In the genomic region with DNA sequence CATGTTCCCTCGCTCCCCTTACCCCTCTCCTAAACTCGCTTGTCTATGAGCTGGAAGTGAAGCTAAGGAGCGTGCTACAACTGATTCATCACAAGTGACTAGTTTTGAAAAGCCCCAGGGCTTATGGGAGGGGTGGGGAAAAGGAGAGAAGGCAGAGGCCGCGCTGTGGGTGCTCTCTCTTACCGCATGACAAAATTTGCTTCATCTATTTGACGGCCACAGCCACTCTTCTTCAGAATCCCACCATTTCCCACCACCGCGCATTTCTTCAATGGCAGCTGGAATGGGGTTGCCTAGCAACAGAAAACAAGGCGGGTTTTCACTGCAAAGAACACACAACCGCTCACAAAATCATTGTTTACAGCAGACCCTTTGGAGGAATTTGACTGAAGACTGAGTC, we compare ENCODE assay signal across 14 cellular contexts.
DNase-seq lines count a peak whose midpoint lies in the region; ATAC-seq, FAIRE-seq and TF ChIP-seq lines count a peak whose summit lies in the region.
"Had no signal": no experiment of that assay in that cellular context is flagged by ENCODE, and none has a peak within 500 bp of the region (broad histone marks: within the 10 kb centered on the region; RNA-seq: fewer than 3 reads in every experiment).

No MANE protein-coding gene starts in this region.

- DNase-seq in SK-N-SH = no peak
- peak; percentile 73 for DNase-seq in bronchial epithelial cell (ENCODE audit: low read depth)
- DNase-seq in iris pigment epithelial cell (ENCODE audit: low read depth) = peak; percentile 10
- DNase-seq in retinal pigment epithelial cell (ENCODE audit: low read depth) = no peak
- no peak for DNase-seq in colonic mucosa
- DNase-seq in activated naive CD4-positive, alpha-beta T cell treated with anti-CD3 and anti-CD28 coated beads, Interleukin-2, amount 10 ng/mL, durations not matched to agents 7 days and 5 days = no peak
- DNase-seq in stimulated activated CD4-positive, alpha-beta T cell treated with anti-CD3 and anti-CD28 coated beads, Interleukin-2, amount 100 ng/mL, for 48 hours = no peak
- DNase-seq: effector CD8-positive, alpha-beta T cell; pancreas; RPMI8226 had no signal

- no peaks in the 10 kb centered on the region for H3F3A ChIP-seq in SK-N-SH (replicated peaks; ENCODE audit: insufficient read depth)

- no peak for TF ChIP-seq RAD21 in SK-N-SH (IDR thresholded peaks at IDR 0.05; ENCODE audit: low read length)

- H3K36me3 ChIP-seq in SK-N-SH (replicated peaks in 1 of 2; ENCODE audit: control insufficient read depth in 1 of 2, insufficient read depth in 2 of 2, low read length in 1 of 2) = no peaks in the 10 kb centered on the region
- H3K36me3 ChIP-seq in bronchial epithelial cell (ENCODE audit: control insufficient read depth, insufficient read depth, low read length) = no peaks in the 10 kb centered on the region
- no peaks in the 10 kb centered on the region for H3K36me3 ChIP-seq in colonic mucosa
- H3K36me3 ChIP-seq: pancreas had no signal

- H2AFZ ChIP-seq in SK-N-SH (ENCODE audit: low read depth) = no peak overlapping the region

- no peaks in the 10 kb centered on the region for H3K27me3 Mint-ChIP-seq in activated naive CD4-positive, alpha-beta T cell treated with anti-CD3 and anti-CD28 coated beads, Interleukin-2, amount 10 ng/mL, durations not matched to agents 7 days and 5 days
- H3K27me3 Mint-ChIP-seq: memory B cell had no signal

- H3K4me3 Mint-ChIP-seq in activated naive CD4-positive, alpha-beta T cell treated with anti-CD3 and anti-CD28 coated beads, Interleukin-2, amount 10 ng/mL, durations not matched to agents 7 days and 5 days = no peak overlapping the region
- H3K4me3 Mint-ChIP-seq: activated T-helper 1 cell treated with anti-CD3 and anti-CD28 coated beads, Interleukin-12 subunit alpha, Interleukin-12 subunit beta, Interleukin-2, Interleukin-4 antibody, amounts not matched to agents 30 ng/mL and 10 ng/mL and 1 ng/mL, durations not matched to agents 14 hours and 24 hours and 36 hours; memory B cell; T-helper 2 cell treated with Interferon-gamma antibody and Interleukin-4, amounts not matched to agents 5 μg/mL and 100 μg/mL, for 36 hours had no signal

- no peak for ATAC-seq in SK-N-SH treated with all-trans-retinoic acid at 6 μM for 48 hours

- H3K9me2 ChIP-seq in SK-N-SH = no peaks in the 10 kb centered on the region

- no peak for TF ChIP-seq CTCF in SK-N-SH (IDR thresholded peaks at IDR 0.05)
- TF ChIP-seq CTCF in bronchial epithelial cell (IDR thresholded peaks at IDR 0.05; ENCODE audit: insufficient read depth, low read length, severe bottlenecking) = no peak
- no peak for TF ChIP-seq CTCF in retinal pigment epithelial cell (conservative IDR thresholded peaks at IDR 0.05; ENCODE audit: low read depth, low read length)
- TF ChIP-seq CTCF in colonic mucosa (IDR thresholded peaks at IDR 0.05) = no peak

- H4K20me1 ChIP-seq in SK-N-SH (ENCODE audit: insufficient read depth) = no peaks in the 10 kb centered on the region

- intact Hi-C loops in colonic mucosa (cut with DNase I) = no loop called here

- no peaks in the 10 kb centered on the region for H3K4me1 ChIP-seq in SK-N-SH (ENCODE audit: control insufficient read depth in 1 of 2, insufficient read depth in 2 of 2, low read depth in 1 of 2, low read length in 1 of 2)
- no peaks in the 10 kb centered on the region for H3K4me1 ChIP-seq in colonic mucosa
- H3K4me1 ChIP-seq: pancreas had no signal

- FAIRE-seq in bronchial epithelial cell (lab: Jason Lieb, UNC) = peak; percentile 40
- FAIRE-seq: pancreas had no signal

- H3K4me2 ChIP-seq in SK-N-SH = peak overlapping the region; percentile 28; the same call in 1 of the 2 replicates

- no peaks in the 10 kb centered on the region for H3K79me2 ChIP-seq in SK-N-SH (ENCODE audit: insufficient read depth)

- peaks cover 4% of the 10 kb centered on the region for H3K4me1 Mint-ChIP-seq in activated naive CD4-positive, alpha-beta T cell treated with anti-CD3 and anti-CD28 coated beads, Interleukin-2, amount 10 ng/mL, durations not matched to agents 7 days and 5 days
- H3K4me1 Mint-ChIP-seq: memory B cell had no signal

- 27% methylated on average over 11 of the region's 11 CpGs for WGBS in SK-N-SH (ENCODE audit: low lambda C conversion rate)

- no peak for TF ChIP-seq EP300 in SK-N-SH (IDR thresholded peaks at IDR 0.05; ENCODE audit: borderline replicate concordance in 1 of 2, low read depth in 1 of 2, low read length in 1 of 2)

- H3K27me3 ChIP-seq in SK-N-SH (ENCODE audit: insufficient read depth) (peaks cover 33% of the 10 kb centered on the region; the same call in 1 of the 2 replicates), bronchial epithelial cell (ENCODE audit: control insufficient read depth, insufficient read depth, low read length) (no peaks in the 10 kb centered on the region), colonic mucosa (no peaks in the 10 kb centered on the region)
- H3K27me3 ChIP-seq: pancreas had no signal

- H3K27ac ChIP-seq in SK-N-SH (ENCODE audit: low read depth in 2 of 2, low read length in 1 of 2) (no peak overlapping the region), colonic mucosa (no peak overlapping the region)
- H3K27ac ChIP-seq: pancreas had no signal

- H3K27ac Mint-ChIP-seq in activated naive CD4-positive, alpha-beta T cell treated with anti-CD3 and anti-CD28 coated beads, Interleukin-2, amount 10 ng/mL, durations not matched to agents 7 days and 5 days = no peak overlapping the region
- H3K27ac Mint-ChIP-seq: activated T-helper 1 cell treated with anti-CD3 and anti-CD28 coated beads, Interleukin-12 subunit alpha, Interleukin-12 subunit beta, Interleukin-2, Interleukin-4 antibody, amounts not matched to agents 30 ng/mL and 10 ng/mL and 1 ng/mL, durations not matched to agents 14 hours and 24 hours and 36 hours; memory B cell; T-helper 2 cell treated with Interferon-gamma antibody and Interleukin-4, amounts not matched to agents 5 μg/mL and 100 μg/mL, for 36 hours had no signal

- H3K9me3 ChIP-seq in SK-N-SH (no peaks in the 10 kb centered on the region), colonic mucosa (no peaks in the 10 kb centered on the region)
- H3K9me3 ChIP-seq: pancreas had no signal

- POLR2A ChIA-PET in SK-N-SH (lab: Yijun Ruan, JAX) = no interaction called here

- CTCF ChIA-PET in SK-N-SH (lab: Yijun Ruan, JAX) = no interaction called here
- CTCF ChIA-PET in activated naive CD4-positive, alpha-beta T cell treated with anti-CD3 and anti-CD28 coated beads, Interleukin-2, amount 10 ng/mL, durations not matched to agents 7 days and 5 days (lab: Charles Lee) = no interaction called here

- H3K9me3 Mint-ChIP-seq in activated naive CD4-positive, alpha-beta T cell treated with anti-CD3 and anti-CD28 coated beads, Interleukin-2, amount 10 ng/mL, durations not matched to agents 7 days and 5 days = no peaks in the 10 kb centered on the region
- H3K9me3 Mint-ChIP-seq: activated T-helper 1 cell treated with anti-CD3 and anti-CD28 coated beads, Interleukin-12 subunit alpha, Interleukin-12 subunit beta, Interleukin-2, Interleukin-4 antibody, amounts not matched to agents 30 ng/mL and 10 ng/mL and 1 ng/mL, durations not matched to agents 14 hours and 24 hours and 36 hours; memory B cell; T-helper 2 cell treated with Interferon-gamma antibody and Interleukin-4, amounts not matched to agents 5 μg/mL and 100 μg/mL, for 36 hours had no signal

- no peaks in the 10 kb centered on the region for H3K36me3 Mint-ChIP-seq in activated naive CD4-positive, alpha-beta T cell treated with anti-CD3 and anti-CD28 coated beads, Interleukin-2, amount 10 ng/mL, durations not matched to agents 7 days and 5 days
- H3K36me3 Mint-ChIP-seq: memory B cell had no signal

- H3K4me3 ChIP-seq in SK-N-SH (ENCODE audit: low read depth in 2 of 2, low read length in 1 of 2) (no peak overlapping the region), bronchial epithelial cell (ENCODE audit: low read depth, low read length) (no peak overlapping the region), retinal pigment epithelial cell (ENCODE audit: low read length) (peak overlapping the region; percentile 32), colonic mucosa (no peak overlapping the region)
- H3K4me3 ChIP-seq: pancreas had no signal

- H3K9ac ChIP-seq in SK-N-SH = no peak overlapping the region
- H3K9ac ChIP-seq in colonic mucosa (ENCODE audit: low read depth in 2 of 2, low read length in 2 of 2) = no peak overlapping the region

TF ChIP-seq in SK-N-SH, 30 proteins besides CTCF, POLR2A, EP300 and RAD21 (continues in another document):
- TF ChIP-seq IRF3 (IDR thresholded peaks at IDR 0.05; ENCODE audit: low read depth, low read length) = no peak
- no peak for TF ChIP-seq SMC3 (IDR thresholded peaks at IDR 0.05; ENCODE audit: low read depth, low read length)
- TF ChIP-seq JUND (IDR thresholded peaks at IDR 0.05) = no peak
- no peak for TF ChIP-seq NFIC (IDR thresholded peaks at IDR 0.05; ENCODE audit: borderline replicate concordance)
- TF ChIP-seq FOXM1 (IDR thresholded peaks at IDR 0.05; ENCODE audit: low read depth) = no peak
- no peak for TF ChIP-seq NRF1 (IDR thresholded peaks at IDR 0.05; ENCODE audit: low read depth, low read length)

TF ChIP-seq in SK-N-SH treated with all-trans-retinoic acid at 6 μM for 48 hours, 23 proteins besides CTCF, POLR2A, EP300 and RAD21 (continues in another document):
- TF ChIP-seq ZNF8 (CRISPR knock-in tag; IDR thresholded peaks at IDR 0.05) (no peak), RARB (CRISPR knock-in tag; IDR thresholded peaks at IDR 0.05) (no peak), TSHZ2 (CRISPR knock-in tag; IDR thresholded peaks at IDR 0.05) (no peak), PPARA (CRISPR knock-in tag; IDR thresholded peaks at IDR 0.05; ENCODE audit: borderline replicate concordance) (no peak), ZNF565 (CRISPR knock-in tag; conservative IDR thresholded peaks at IDR 0.05; ENCODE audit: low read depth) (no peak)

Comparison
In these comparisons a context has a peak if more than half of its experiments do, and no peak if none do; other contexts are left out.
1. DNase-seq: peak in bronchial epithelial cell (single experiment) and iris pigment epithelial cell (single experiment); none in SK-N-SH (single experiment), retinal pigment epithelial cell (single experiment), colonic mucosa (single experiment), activated naive CD4-positive, alpha-beta T cell treated with anti-CD3 and anti-CD28 coated beads, Interleukin-2, amount 10 ng/mL, durations not matched to agents 7 days and 5 days (single experiment) and stimulated activated CD4-positive, alpha-beta T cell treated with anti-CD3 and anti-CD28 coated beads, Interleukin-2, amount 100 ng/mL, for 48 hours (0 of 2).